8 cellular contexts compared by ENCODE assay signal in genomic region chrX:130166503-130166777, GRCh38. TPM values are rescaled to one million over a fixed set of nuclear protein-coding genes. Genes with fewer than 3 reads are reported as not detected.
DNase-seq lines count a peak whose midpoint lies in the region; ATAC-seq and TF ChIP-seq lines count a peak whose summit lies in the region.

No MANE protein-coding gene starts in this region.

- WGBS in upper lobe of left lung, 2 donors = 0 to 40% methylated on average over 3 to 4 of the region's 4 CpGs

- no peaks in the 10 kb centered on the region for H3K27me3 Mint-ChIP-seq in activated naive CD4-positive, alpha-beta T cell treated with anti-CD3 and anti-CD28 coated beads, Interleukin-2, amount 50 U/mL, for 24 hours
- no peaks in the 10 kb centered on the region for H3K27me3 Mint-ChIP-seq in brain
- H3K27me3 Mint-ChIP-seq in memory B cell = no peaks in the 10 kb centered on the region

- H3K9me3 Mint-ChIP-seq in activated naive CD4-positive, alpha-beta T cell treated with anti-CD3 and anti-CD28 coated beads, Interleukin-2, amount 50 U/mL, for 24 hours = no peaks in the 10 kb centered on the region
- H3K9me3 Mint-ChIP-seq in brain (peaks cover 0 to 3% (median 0%) of the 10 kb centered on the region in 5 experiments), memory B cell (no peaks in the 10 kb centered on the region)

- TF ChIP-seq CTCF in brain (conservative IDR thresholded peaks at IDR 0.05) = no peak
- no peak for TF ChIP-seq CTCF in upper lobe of left lung (IDR thresholded peaks at IDR 0.05)

- H3K36me3 Mint-ChIP-seq in activated naive CD4-positive, alpha-beta T cell treated with anti-CD3 and anti-CD28 coated beads, Interleukin-2, amount 50 U/mL, for 24 hours = no peaks in the 10 kb centered on the region
- no peaks in the 10 kb centered on the region for H3K36me3 Mint-ChIP-seq in brain
- no peaks in the 10 kb centered on the region for H3K36me3 Mint-ChIP-seq in memory B cell

- no peaks in the 10 kb centered on the region for H3K36me3 ChIP-seq in upper lobe of left lung

- TF ChIP-seq POLR2A in upper lobe of left lung (IDR thresholded peaks at IDR 0.05) = no peak

- ATAC-seq in memory B cell (ENCODE audit: low read depth) (no peak), upper lobe of left lung (ENCODE audit: low FRiP score in 2 of 2) (peak in 1 of 2 donors; percentile 2), HG02588 (IDR thresholded peaks at IDR 0.05; ENCODE audit: unreplicated experiment) (no peak)

- DNase-seq in activated naive CD4-positive, alpha-beta T cell treated with Interleukin-2 at 50 U/mL for 16 hours = no peak
- DNase-seq in memory B cell (ENCODE audit: low spot score in 2 of 2) (no peak), upper lobe of left lung (no peak), D341Med (ENCODE audit: low spot score) (no peak), GM19240 (ENCODE audit: insufficient read length, low spot score) (no peak)

- H3K4me1 Mint-ChIP-seq in activated naive CD4-positive, alpha-beta T cell treated with anti-CD3 and anti-CD28 coated beads, Interleukin-2, amount 50 U/mL, for 24 hours = peaks cover 37% of the 10 kb centered on the region
- H3K4me1 Mint-ChIP-seq in brain (peaks cover 53% of the 10 kb centered on the region), memory B cell (peaks cover 9% of the 10 kb centered on the region)

- peak overlapping the region in 3 of 4 donors; percentile 55 to 68 (median 65) for H3K4me3 ChIP-seq in upper lobe of left lung

- peak overlapping the region; percentile 83 to 89 (median 86) for H3K27ac ChIP-seq in upper lobe of left lung

- peak overlapping the region; percentile 95 for H3K27ac Mint-ChIP-seq in activated naive CD4-positive, alpha-beta T cell treated with anti-CD3 and anti-CD28 coated beads, Interleukin-2, amount 50 U/mL, for 24 hours
- peak overlapping the region; percentile 78 to 98 (median 92) for H3K27ac Mint-ChIP-seq in brain
- peak overlapping the region; percentile 91 for H3K27ac Mint-ChIP-seq in memory B cell

- H3K4me3 Mint-ChIP-seq in activated naive CD4-positive, alpha-beta T cell treated with anti-CD3 and anti-CD28 coated beads, Interleukin-2, amount 50 U/mL, for 24 hours = peak overlapping the region; percentile 98
- H3K4me3 Mint-ChIP-seq in brain (peak overlapping the region; percentile 90 to 98 (median 93)), memory B cell (peak overlapping the region; percentile 98)

- no peak for TF ChIP-seq EP300 in upper lobe of left lung (IDR thresholded peaks at IDR 0.05)

- no peaks in the 10 kb centered on the region for H3K27me3 ChIP-seq in upper lobe of left lung

- no peaks in the 10 kb centered on the region for H3K9me3 ChIP-seq in upper lobe of left lung

- H3K4me1 ChIP-seq in upper lobe of left lung = peaks cover 0 to 22% (median 6%) of the 10 kb centered on the region in 4 donors

RNA-seq across cellular contexts. Expression of gene AIFM1, which starts 0.8 kb away (rescaled TPM):
- polyA plus RNA-seq in brain (ENCODE audit: insufficient read depth, low read depth, low replicate concordance) = 30.0 TPM
- total RNA-seq in upper lobe of left lung = 10 to 100 TPM; 14.1 to 29.5 (median 21.9) TPM

RNA-seq across cellular contexts. Expression of gene RAB33A, which starts 5.3 kb away (rescaled TPM):
- polyA plus RNA-seq in brain (ENCODE audit: insufficient read depth, low read depth, low replicate concordance) = 31.0 TPM
- 1 to 10 TPM in 1 of 6 donors, under 1 TPM in 3, not detected in 2; 0.29 to 1.1 (median 0.75) TPM for total RNA-seq in upper lobe of left lung

RNA-seq across cellular contexts. Expression of gene ELF4, which starts 56.1 kb away (rescaled TPM):
- polyA plus RNA-seq in brain (ENCODE audit: insufficient read depth, low read depth, low replicate concordance) = 9.9 TPM
- 10 to 100 TPM; 13.6 to 31.0 (median 21.9) TPM for total RNA-seq in upper lobe of left lung
